ENCODE assay signal across 17 cellular contexts in genomic region chr5:109404428-109404960, GRCh38.
"Had no signal": no experiment of that assay in that cellular context is flagged by ENCODE, and none has a peak within 500 bp of the region (broad histone marks: within the 10 kb centered on the region; RNA-seq: fewer than 3 reads in every experiment).

No MANE protein-coding gene starts in this region.

- ATAC-seq: activated CD4-positive, alpha-beta T cell treated with anti-CD3 and anti-CD28 coated beads for 36 hours; activated T-helper 17 cell treated with anti-CD3 and anti-CD28 coated beads, Interleukin-2, amount 50 U/mL, for 72 hours; left colon; mucosa of descending colon; psoas muscle had no signal

- DNase-seq: activated CD4-positive, alpha-beta T cell treated with anti-CD3 and anti-CD28 coated beads for 36 hours; activated naive CD4-positive, alpha-beta T cell treated with anti-CD3 and anti-CD28 coated beads, Interleukin-2, amount 10 ng/mL, durations not matched to agents 7 days and 5 days; amygdala; dorsolateral prefrontal cortex; esophagus squamous epithelium; foreskin fibroblast; head of caudate nucleus; left colon; mucosa of descending colon; nephron progenitor cell; psoas muscle; sigmoid colon; stimulated activated naive CD4-positive, alpha-beta T cell treated with Interleukin-2 at 50 U/mL for 16 hours; T1000; testis had no signal

- H3K27me3 ChIP-seq: dorsolateral prefrontal cortex, esophagus squamous epithelium, sigmoid colon, testis had no signal

- H3K27me3 Mint-ChIP-seq: activated CD4-positive, alpha-beta T cell treated with anti-CD3 and anti-CD28 coated beads for 36 hours; activated T-helper 17 cell treated with anti-CD3 and anti-CD28 coated beads, Interleukin-2, amount 50 U/mL, for 72 hours had no signal

- H3K27ac ChIP-seq: dorsolateral prefrontal cortex, esophagus squamous epithelium, psoas muscle, testis, VCaP had no signal

- H3K4me3 Mint-ChIP-seq: activated CD4-positive, alpha-beta T cell treated with anti-CD3 and anti-CD28 coated beads for 36 hours; activated naive CD4-positive, alpha-beta T cell treated with anti-CD3 and anti-CD28 coated beads, Interleukin-2, amount 10 ng/mL, durations not matched to agents 7 days and 5 days; nephron progenitor cell had no signal

- H3K4me3 ChIP-seq: dorsolateral prefrontal cortex, esophagus squamous epithelium, mucosa of descending colon, psoas muscle, sigmoid colon, testis had no signal

- H3K9me3 Mint-ChIP-seq: activated T-helper 17 cell treated with anti-CD3 and anti-CD28 coated beads, Interleukin-2, amount 50 U/mL, for 72 hours had no signal

- H3K9me3 ChIP-seq: esophagus squamous epithelium, psoas muscle, sigmoid colon, testis had no signal

- H3K27ac Mint-ChIP-seq: activated naive CD4-positive, alpha-beta T cell treated with anti-CD3 and anti-CD28 coated beads, Interleukin-2, amount 10 ng/mL, durations not matched to agents 7 days and 5 days; activated T-helper 17 cell treated with anti-CD3 and anti-CD28 coated beads, Interleukin-2, amount 50 U/mL, for 72 hours; nephron progenitor cell had no signal

- H3K36me3 ChIP-seq: sigmoid colon had no signal
